In genomic region chr17:76953926-76954325, GRCh38 we compare ENCODE assay signal across 19 cellular contexts.
DNase-seq lines count a peak whose midpoint lies in the region; TF ChIP-seq lines count a peak whose summit lies in the region.
"Had no signal": no experiment of that assay in that cellular context is flagged by ENCODE, and none has a peak within 500 bp of the region (broad histone marks: within the 10 kb centered on the region; RNA-seq: fewer than 3 reads in every experiment).

No MANE protein-coding gene starts in this region.

- H3K23me2 ChIP-seq in H9 (ENCODE audit: insufficient read length, low read depth, low read length, poor library complexity, severe bottlenecking): no peaks in the 10 kb centered on the region

- no peak overlapping the region for H3K18ac ChIP-seq in H9 (ENCODE audit: insufficient read length, low read depth, low read length)

- no peaks in the 10 kb centered on the region for H3K36me3 ChIP-seq in MM.1S (replicated peaks; ENCODE audit: insufficient read depth, low read length)
- H3K36me3 ChIP-seq: SJCRH30 had no signal

- H3F3A ChIP-seq in MM.1S (ENCODE audit: insufficient read depth, low read length): no peaks in the 10 kb centered on the region

- H3K4me3 Mint-ChIP-seq in brain (no peak overlapping the region), H9 (no peak overlapping the region)
- H3K4me3 Mint-ChIP-seq: T-helper 2 cell treated with Interferon-gamma antibody and Interleukin-4, amounts not matched to agents 5 μg/mL and 100 μg/mL, for 36 hours had no signal

- H3K36me3 Mint-ChIP-seq in brain: no peaks in the 10 kb centered on the region
- no peaks in the 10 kb centered on the region for H3K36me3 Mint-ChIP-seq in H9 (ENCODE audit: insufficient read depth in 1 of 3, low read depth in 3 of 3)

- H4K20me1 ChIP-seq in H9 (ENCODE audit: control insufficient read depth, insufficient read depth, insufficient read length): no peaks in the 10 kb centered on the region
- no peaks in the 10 kb centered on the region for H4K20me1 ChIP-seq in MM.1S (ENCODE audit: insufficient read depth, low read length)

- H3K27me3 ChIP-seq in H9 (ENCODE audit: insufficient read depth, low read length): no peaks in the 10 kb centered on the region
- H3K27me3 ChIP-seq in MM.1S (replicated peaks; ENCODE audit: insufficient read depth, low read length): peaks cover 32% of the 10 kb centered on the region

- no peak overlapping the region for H3K14ac ChIP-seq in H9 (ENCODE audit: insufficient read depth, low read length)

- H3K4ac ChIP-seq in H9 (ENCODE audit: low read depth, low read length): no peak overlapping the region

- TF ChIP-seq CTCF in brain (conservative IDR thresholded peaks at IDR 0.05): no peak
- no peak for TF ChIP-seq CTCF in H9 (conservative IDR thresholded peaks at IDR 0.05)
- no peak for TF ChIP-seq CTCF in MM.1S (IDR thresholded peaks at IDR 0.05; ENCODE audit: low read length)

- H3K4me3 ChIP-seq in MM.1S (ENCODE audit: low read length): no peak overlapping the region
- H3K4me3 ChIP-seq: GM12878, SJCRH30 had no signal

- H2AFZ ChIP-seq in H9 (ENCODE audit: low read length) (no peak overlapping the region), MM.1S (ENCODE audit: low read length) (no peak overlapping the region)

- H3K79me2 ChIP-seq in H9 (ENCODE audit: insufficient read depth, low read length) (no peaks in the 10 kb centered on the region), MM.1S (ENCODE audit: low read length) (no peaks in the 10 kb centered on the region)

- peak overlapping the region in 4 of 5 experiments; percentile 35 to 57 (median 39) for H3K27ac Mint-ChIP-seq in brain
- no peak overlapping the region for H3K27ac Mint-ChIP-seq in H9
- H3K27ac Mint-ChIP-seq: T-helper 2 cell treated with Interferon-gamma antibody and Interleukin-4, amounts not matched to agents 5 μg/mL and 100 μg/mL, for 36 hours had no signal

- no peak overlapping the region for H3K4me2 ChIP-seq in H9 (ENCODE audit: insufficient read depth, insufficient read length, low read length)
- no peak overlapping the region for H3K4me2 ChIP-seq in MM.1S (ENCODE audit: low read depth, low read length)

- H3K4me1 ChIP-seq in H9 (ENCODE audit: insufficient read depth, low read length) (no peaks in the 10 kb centered on the region), MM.1S (ENCODE audit: low read length) (no peaks in the 10 kb centered on the region)
- H3K4me1 ChIP-seq: SJCRH30 had no signal

- H3K27me3 Mint-ChIP-seq in brain (no peaks in the 10 kb centered on the region), H9 (ENCODE audit: low read depth) (peaks cover 4% of the 10 kb centered on the region)

- H4K5ac ChIP-seq in H9 (ENCODE audit: insufficient read length, low read depth, low read length): no peak overlapping the region

- H4K8ac ChIP-seq in H9 (replicated peaks; ENCODE audit: insufficient read length, low read depth, low read length): no peak overlapping the region

- no peak overlapping the region for H4K91ac ChIP-seq in H9 (ENCODE audit: insufficient read length, low read depth, low read length)

- H3K56ac ChIP-seq in H9 (ENCODE audit: insufficient read length, low read depth, low read length): no peak overlapping the region

- H2BK120ac ChIP-seq in H9 (ENCODE audit: low read depth, low read length, poor library complexity, severe bottlenecking): no peak overlapping the region

- no peak overlapping the region for H2BK20ac ChIP-seq in H9 (ENCODE audit: low read depth, low read length, poor library complexity, severe bottlenecking)

- H3K9me3 Mint-ChIP-seq in brain: peaks cover 0 to 5% (median 0%) of the 10 kb centered on the region in 5 experiments
- H3K9me3 Mint-ChIP-seq in H9: no peaks in the 10 kb centered on the region
- H3K9me3 Mint-ChIP-seq: T-helper 2 cell treated with Interferon-gamma antibody and Interleukin-4, amounts not matched to agents 5 μg/mL and 100 μg/mL, for 36 hours had no signal

- no peak overlapping the region for H3K23ac ChIP-seq in H9 (ENCODE audit: insufficient read length, low read depth, low read length)

- no peak overlapping the region for H2AK5ac ChIP-seq in H9 (ENCODE audit: insufficient read length, low read length)

- H3K9ac ChIP-seq in H9 (ENCODE audit: extremely low read depth, insufficient read length, low read length): no peak overlapping the region
- H3K9ac ChIP-seq in MM.1S (ENCODE audit: low read length): no peak overlapping the region

- no peak overlapping the region for H2BK15ac ChIP-seq in H9 (ENCODE audit: low read depth, low read length)

- no peak overlapping the region for H2BK5ac ChIP-seq in H9 (ENCODE audit: insufficient read length, low read length)

- H3T11ph ChIP-seq in H9 (ENCODE audit: low read length): no peak overlapping the region

- no CpG with 5 or more reads among the region's 2 CpGs for WGBS in H9 (ENCODE audit: extremely low coverage, insufficient read length, low lambda C conversion rate)

- H3K27ac ChIP-seq in H9 (ENCODE audit: insufficient read length, low read depth, low read length) (no peak overlapping the region), MM.1S (ENCODE audit: low read length) (no peak overlapping the region)
- H3K27ac ChIP-seq: C4-2B, HL-60, SJCRH30 had no signal

- H3K79me1 ChIP-seq in H9 (ENCODE audit: insufficient read depth, low read depth, low read length, poor library complexity, severe bottlenecking): no peaks in the 10 kb centered on the region

- H3K9me3 ChIP-seq in H9 (ENCODE audit: control insufficient read depth, low read depth, low read length) (no peaks in the 10 kb centered on the region), MM.1S (replicated peaks; ENCODE audit: insufficient read depth, low read length) (no peaks in the 10 kb centered on the region)
- H3K9me3 ChIP-seq: SJCRH30 had no signal

- DNase-seq in NCI-H345 (lab: John Stamatoyannopoulos, UW) (peak; percentile 32), NCI-H345 treated with DMSO at 0.1 percent for 48 hours (lab: John Stamatoyannopoulos, UW; ENCODE audit: unreplicated experiment) (no peak), NCI-H2171 treated with DMSO at 0.1 percent for 48 hours (lab: John Stamatoyannopoulos, UW) (peak; percentile 47), H9 (no peak), NCI-H1417 (lab: John Stamatoyannopoulos, UW) (no peak), NCI-H187 treated with DMSO at 0.1 percent for 48 hours (lab: John Stamatoyannopoulos, UW) (no peak), MM.1S (no peak)
- DNase-seq: 8988T, DMS153, NCI-H1105 treated with DMSO at 0.1 percent for 48 hours, NCI-H2029, NCI-H82, SJCRH30, SW 1271 had no signal

- H3K4me1 Mint-ChIP-seq in brain (peaks cover 27% of the 10 kb centered on the region), H9 (peaks cover 15 to 41% of the 10 kb centered on the region in 2 experiments)

- H2BK12ac ChIP-seq in H9 (ENCODE audit: insufficient read length, low read depth, low read length): no peak overlapping the region

- no peaks in the 10 kb centered on the region for H3K9me2 ChIP-seq in MM.1S (replicated peaks; ENCODE audit: insufficient read depth, low read length)

Comparison
In these comparisons a context has a peak if more than half of its experiments do, and no peak if none do; other contexts are left out.
1. DNase-seq: peak in NCI-H345 (single experiment) and NCI-H2171 treated with DMSO at 0.1 percent for 48 hours (single experiment); none in NCI-H345 treated with DMSO at 0.1 percent for 48 hours (single experiment), H9 (single experiment), NCI-H1417 (0 of 3), NCI-H187 treated with DMSO at 0.1 percent for 48 hours (single experiment) and MM.1S (single experiment).
2. H3K27ac Mint-ChIP-seq: peak in brain (4 of 5); none in H9 (0 of 3).